ENCODE assay signal across 2 cellular contexts in the genomic region with DNA sequence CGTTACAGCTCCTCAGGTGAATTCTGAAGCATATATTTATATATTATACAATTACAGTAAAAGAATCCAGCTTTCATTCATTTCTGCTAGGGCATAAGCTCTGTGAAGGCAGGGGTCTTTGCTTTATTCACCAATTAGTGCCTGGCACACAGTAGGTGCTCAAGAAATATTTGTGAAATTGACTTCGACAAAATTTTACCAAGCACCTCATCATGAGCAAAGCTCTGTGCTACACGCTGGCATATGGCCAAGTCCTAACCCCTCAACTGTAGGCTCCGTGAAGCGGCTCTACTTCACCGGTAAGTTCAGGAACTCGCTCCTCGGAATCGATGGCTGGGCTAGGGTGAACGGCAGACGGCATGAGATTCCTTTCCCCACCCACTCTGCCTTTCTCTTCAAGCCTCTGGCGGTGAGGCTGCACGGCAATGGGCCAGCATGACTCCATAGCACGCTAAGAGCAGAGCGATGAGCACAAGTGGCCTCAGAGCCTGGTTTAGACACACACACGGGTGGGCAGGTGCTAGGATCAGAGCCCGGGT.
TF ChIP-seq lines count a peak whose summit lies in the region.

No MANE protein-coding gene starts in this region.

TF ChIP-seq in HepG2, 621 proteins besides CTCF, POLR2A, EP300 and RAD21:
- TF ChIP-seq ZKSCAN1 (IDR thresholded peaks at IDR 0.05; ENCODE audit: low read length) (peak; percentile 58; the same call in 1 of the 2 replicates), KDM5A (IDR thresholded peaks at IDR 0.05; ENCODE audit: borderline replicate concordance, low read length) (no peak)

TF ChIP-seq in HEK293T, 16 proteins besides CTCF, POLR2A, EP300 and RAD21:
- TF ChIP-seq L3MBTL2 (conservative IDR thresholded peaks at IDR 0.05) (no peak), FOXM1 (IDR thresholded peaks at IDR 0.05; ENCODE audit: borderline replicate concordance) (no peak), SP1 (IDR thresholded peaks at IDR 0.05) (no peak), NFRKB (IDR thresholded peaks at IDR 0.05) (no peak), FOXK2 (IDR thresholded peaks at IDR 0.05) (no peak)
